ENCODE assay signal across 15 cellular contexts in genomic region chr20:12575352-12576095, GRCh38.
DNase-seq lines count a peak whose midpoint lies in the region; ATAC-seq, FAIRE-seq and TF ChIP-seq lines count a peak whose summit lies in the region.
"Had no signal": no experiment of that assay in that cellular context is flagged by ENCODE, and none has a peak within 500 bp of the region (broad histone marks: within the 10 kb centered on the region; RNA-seq: fewer than 3 reads in every experiment).

No MANE protein-coding gene starts in this region.

- FAIRE-seq in GM19239 (lab: Jason Lieb, UNC): no peak

- DNase-seq in SJCRH30: peak; percentile 57 to 69
- DNase-seq in non-pigmented ciliary epithelial cell (ENCODE audit: low read depth): peak; percentile 1
- DNase-seq in transverse colon: peak; percentile 63
- no peak for DNase-seq in GM19239 (ENCODE audit: insufficient read length, low spot score)
- DNase-seq in AG20443 (ENCODE audit: low spot score): no peak
- no peak for DNase-seq in NCI-H146 treated with DMSO at 0.1 percent for 48 hours (lab: John Stamatoyannopoulos, UW; ENCODE audit: unreplicated experiment)
- DNase-seq: activated CD8-positive, alpha-beta T cell treated with anti-CD3 and anti-CD28 coated beads for 36 hours; activated gamma-delta T cell treated with Interleukin-2 at 50 U/mL for 16 hours; CD8-positive, alpha-beta T cell; MM.1S; NCI-H510A treated with DMSO at 0.1 percent for 48 hours; stimulated activated naive CD4-positive, alpha-beta T cell treated with Interleukin-2 at 50 U/mL for 16 hours; T-helper 9 cell had no signal

- H3K4me1 ChIP-seq in SJCRH30 (peaks cover 15% of the 10 kb centered on the region; the same call in 1 of the 2 replicates), gastroesophageal sphincter (no peaks in the 10 kb centered on the region), transverse colon (no peaks in the 10 kb centered on the region)

- H3K9me3 ChIP-seq in SJCRH30 (replicated peaks): no peaks in the 10 kb centered on the region
- H3K9me3 ChIP-seq in gastroesophageal sphincter: no peaks in the 10 kb centered on the region
- no peaks in the 10 kb centered on the region for H3K9me3 ChIP-seq in transverse colon

- H3K4me3 ChIP-seq in SJCRH30 (no peak overlapping the region), gastroesophageal sphincter (no peak overlapping the region), transverse colon (no peak overlapping the region)
- H3K4me3 ChIP-seq: cardiac muscle cell had no signal

- H3K27ac ChIP-seq in SJCRH30 (no peak overlapping the region), gastroesophageal sphincter (peak overlapping the region in 3 of 4 donors; percentile 30 to 60 (median 51)), transverse colon (peak overlapping the region; percentile 37 to 71 (median 55))
- H3K27ac ChIP-seq: cardiac muscle cell had no signal

- WGBS in gastroesophageal sphincter (ENCODE audit: low coverage in 1 of 2), 2 donors: 38 to 82% methylated on average over 2 to 4 of the region's 4 CpGs
- WGBS in transverse colon (ENCODE audit: low coverage in 1 of 2), 2 donors: 67% methylated on average over 1 to 4 of the region's 4 CpGs

- intact Hi-C loops in transverse colon (cut with DNase I; ENCODE audit: low total_unique reads): no loop called here

- H3K27me3 ChIP-seq in SJCRH30: no peaks in the 10 kb centered on the region
- H3K27me3 ChIP-seq in gastroesophageal sphincter: no peaks in the 10 kb centered on the region
- no peaks in the 10 kb centered on the region for H3K27me3 ChIP-seq in transverse colon
- H3K27me3 ChIP-seq: cardiac muscle cell had no signal

- in situ Hi-C loops in transverse colon (cut with MboI; ENCODE audit: low pct_ligation_motif_present in 1 of 4, low pct_unique_long_range_greater_than_20kb in 1 of 4, low sequenced_read_pairs in 3 of 4): no loop called here

- no peak for TF ChIP-seq POLR2A in gastroesophageal sphincter (IDR thresholded peaks at IDR 0.05)
- no peak for TF ChIP-seq POLR2A in transverse colon (IDR thresholded peaks at IDR 0.05)

- TF ChIP-seq EP300 in gastroesophageal sphincter (IDR thresholded peaks at IDR 0.05) (no peak), transverse colon (IDR thresholded peaks at IDR 0.05; ENCODE audit: low read depth) (no peak)

- no peak for TF ChIP-seq CTCF in gastroesophageal sphincter (IDR thresholded peaks at IDR 0.05)
- TF ChIP-seq CTCF in transverse colon (IDR thresholded peaks at IDR 0.05): no peak

- peak; percentile 91 for ATAC-seq in gastroesophageal sphincter
- ATAC-seq: activated CD8-positive, alpha-beta T cell treated with anti-CD3 and anti-CD28 coated beads for 36 hours; CD8-positive, alpha-beta T cell had no signal

- H3K36me3 ChIP-seq in SJCRH30: no peaks in the 10 kb centered on the region
- no peaks in the 10 kb centered on the region for H3K36me3 ChIP-seq in gastroesophageal sphincter
- H3K36me3 ChIP-seq in transverse colon: no peaks in the 10 kb centered on the region
- H3K36me3 ChIP-seq: cardiac muscle cell had no signal

Comparison
In these comparisons a context has a peak if more than half of its experiments do, and no peak if none do; other contexts are left out.
1. DNase-seq: peak in SJCRH30 (2 of 2), non-pigmented ciliary epithelial cell (single experiment) and transverse colon (single experiment); none in GM19239 (single experiment), AG20443 (single experiment) and NCI-H146 treated with DMSO at 0.1 percent for 48 hours (single experiment).